ENCODE assay signal across 9 cellular contexts in the genomic region with DNA sequence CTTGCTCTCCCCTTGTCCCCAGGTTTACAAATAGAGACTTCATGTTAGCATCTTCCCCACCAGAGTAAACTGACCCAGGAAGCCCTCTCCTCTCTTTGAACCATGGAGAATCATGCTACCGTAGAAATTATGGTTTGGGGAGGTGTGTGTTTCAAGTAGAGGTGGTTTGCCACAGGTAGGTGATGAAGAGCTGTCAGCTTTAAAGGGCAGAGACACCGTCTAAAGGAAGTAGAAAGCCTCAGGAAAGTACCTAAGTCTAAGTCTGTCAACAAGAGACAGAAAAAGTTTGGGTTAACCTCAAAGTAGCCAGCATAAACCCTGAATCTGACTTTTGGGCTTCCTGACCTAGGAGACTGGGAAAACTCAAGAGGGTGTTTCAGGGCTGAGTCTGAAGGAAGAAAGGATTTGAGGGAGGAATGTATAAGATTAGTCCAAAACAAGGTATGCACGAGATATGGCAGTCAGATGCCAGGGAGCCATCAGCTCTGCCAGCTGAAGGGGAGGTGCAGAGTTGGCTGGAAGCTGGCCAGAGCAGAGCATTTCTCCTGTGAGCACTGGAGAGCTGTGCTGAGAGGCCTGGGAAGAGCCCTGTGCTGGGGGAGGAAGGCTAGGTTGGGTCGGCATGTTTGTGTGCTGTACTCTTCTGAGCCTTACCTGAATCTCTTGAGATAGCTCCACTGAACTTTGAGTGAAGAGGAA. TPM values are rescaled to one million over a fixed set of nuclear protein-coding genes. Genes with fewer than 3 reads are reported as not detected.
DNase-seq lines count a peak whose midpoint lies in the region; ATAC-seq and TF ChIP-seq lines count a peak whose summit lies in the region.
"Had no signal": no experiment of that assay in that cellular context is flagged by ENCODE, and none has a peak within 500 bp of the region (broad histone marks: within the 10 kb centered on the region; RNA-seq: fewer than 3 reads in every experiment).

No MANE protein-coding gene starts in this region.

- no peaks in the 10 kb centered on the region for H3K9me2 ChIP-seq in Loucy (replicated peaks; ENCODE audit: low read depth, low read length)

- H3K27ac ChIP-seq in heart left ventricle (peak overlapping the region; percentile 94 to 100 (median 100)), skin epidermis (peak overlapping the region; percentile 77 to 100 (median 99))

- peaks cover 59% of the 10 kb centered on the region for H3K4me1 Mint-ChIP-seq in activated T-helper 2 cell treated with anti-CD3 and anti-CD28 coated beads, Interferon-gamma antibody, Interleukin-2, Interleukin-4, amounts not matched to agents 10 μg/mL and 5 μg/mL and 100 μg/mL, durations not matched to agents 14 hours and 24 hours and 36 hours (ENCODE audit: low read depth)

- H3K36me3 ChIP-seq in Loucy (ENCODE audit: insufficient read depth, low read length) = no peaks in the 10 kb centered on the region
- peaks cover 0 to 2% (median 0%) of the 10 kb centered on the region in 9 donors for H3K36me3 ChIP-seq in heart left ventricle

- no peak for ATAC-seq in heart left ventricle
- ATAC-seq in GM19328 (IDR thresholded peaks at IDR 0.05; ENCODE audit: unreplicated experiment) = no peak

- H3K9me3 ChIP-seq in Loucy (ENCODE audit: insufficient read depth, low read depth, low read length) (no peaks in the 10 kb centered on the region), heart left ventricle (no peaks in the 10 kb centered on the region)

- DNase-seq in NCI-H345 (lab: John Stamatoyannopoulos, UW) (peak; percentile 32), NCI-H345 treated with DMSO at 0.1 percent for 48 hours (lab: John Stamatoyannopoulos, UW; ENCODE audit: unreplicated experiment) (no peak), heart left ventricle (peak; percentile 73 to 85 (median 74)), 8988T (no peak)
- DNase-seq in activated T-helper 2 cell treated with anti-CD3 and anti-CD28 coated beads, Interferon-gamma antibody, Interleukin-2, Interleukin-4, amounts not matched to agents 10 μg/mL and 5 μg/mL and 100 μg/mL, durations not matched to agents 14 hours and 24 hours and 36 hours (ENCODE audit: low spot score) = peak; percentile 38

- H3K27me3 ChIP-seq in Loucy (ENCODE audit: insufficient read depth, low read length, poor library complexity, severe bottlenecking) (no peaks in the 10 kb centered on the region), heart left ventricle (no peaks in the 10 kb centered on the region)

- H3K4me2 ChIP-seq in Loucy (ENCODE audit: low read depth, low read length, poor library complexity, severe bottlenecking) = peak overlapping the region; percentile 90

- peaks cover 7% of the 10 kb centered on the region for H3K36me3 Mint-ChIP-seq in activated T-helper 2 cell treated with anti-CD3 and anti-CD28 coated beads, Interferon-gamma antibody, Interleukin-2, Interleukin-4, amounts not matched to agents 10 μg/mL and 5 μg/mL and 100 μg/mL, durations not matched to agents 14 hours and 24 hours and 36 hours (ENCODE audit: low read depth)

- H3K9ac ChIP-seq in Loucy (ENCODE audit: low read depth, low read length, poor library complexity, severe bottlenecking) = peak overlapping the region; percentile 75

- H3K4me1 ChIP-seq in Loucy (ENCODE audit: insufficient read depth, low read length, poor library complexity, severe bottlenecking) = peaks cover 32% of the 10 kb centered on the region
- peaks cover 35 to 95% (median 86%) of the 10 kb centered on the region in 12 donors for H3K4me1 ChIP-seq in heart left ventricle

- H3K4me3 ChIP-seq in Loucy (ENCODE audit: low read length, poor library complexity, severe bottlenecking) (peak overlapping the region; percentile 80), heart left ventricle (peak overlapping the region in 1 of 12 donors; percentile 66), skin epidermis (no peak overlapping the region)

- no peak for TF ChIP-seq POLR2A in heart left ventricle (IDR thresholded peaks at IDR 0.05)

- no peaks in the 10 kb centered on the region for H3F3A ChIP-seq in Loucy (ENCODE audit: low read depth)

- intact Hi-C loops in activated T-helper 2 cell treated with anti-CD3 and anti-CD28 coated beads, Interferon-gamma antibody, Interleukin-2, Interleukin-4, amounts not matched to agents 10 μg/mL and 5 μg/mL and 100 μg/mL, durations not matched to agents 14 hours and 24 hours and 36 hours (cut with micrococcal nuclease) = loop anchor here (1.0 to 10.0 kb wide), 5 partner anchors 201 to 679 kb away; partner anchors contain the start of genes CTSS, MINDY1, PRUNE1 and SETDB1
- intact Hi-C loops in heart left ventricle (cut with DNase I) = loop anchor here in 5 of 10 donors (2.0 to 10.0 kb wide), 6 partner anchors 13 to 364 kb away; partner anchors contain the start of genes GOLPH3L (in 3 of the 5), RPRD2 (in 1 of the 5) and SETDB1 (in 1 of the 5)

- peaks cover 9% of the 10 kb centered on the region for H4K20me1 ChIP-seq in Loucy (ENCODE audit: insufficient read depth, low read length, poor library complexity, severe bottlenecking)

- peak overlapping the region; percentile 97 for H3K4me3 Mint-ChIP-seq in activated T-helper 2 cell treated with anti-CD3 and anti-CD28 coated beads, Interferon-gamma antibody, Interleukin-2, Interleukin-4, amounts not matched to agents 10 μg/mL and 5 μg/mL and 100 μg/mL, durations not matched to agents 14 hours and 24 hours and 36 hours (ENCODE audit: low read depth)

- no peak overlapping the region for H2AFZ ChIP-seq in Loucy (ENCODE audit: low read length)

- TF ChIP-seq CTCF in Loucy (conservative IDR thresholded peaks at IDR 0.05; ENCODE audit: low read length) (no peak), heart left ventricle (IDR thresholded peaks at IDR 0.05) (no peak)

- 18 to 32% (median 23%) methylated on average over 4 of the region's 4 CpGs for WGBS in heart left ventricle, 4 donors

- no peaks in the 10 kb centered on the region for H3K27me3 Mint-ChIP-seq in activated T-helper 2 cell treated with anti-CD3 and anti-CD28 coated beads, Interferon-gamma antibody, Interleukin-2, Interleukin-4, amounts not matched to agents 10 μg/mL and 5 μg/mL and 100 μg/mL, durations not matched to agents 14 hours and 24 hours and 36 hours (ENCODE audit: low read depth)

- H3K27ac Mint-ChIP-seq in activated T-helper 2 cell treated with anti-CD3 and anti-CD28 coated beads, Interferon-gamma antibody, Interleukin-2, Interleukin-4, amounts not matched to agents 10 μg/mL and 5 μg/mL and 100 μg/mL, durations not matched to agents 14 hours and 24 hours and 36 hours = peak overlapping the region; percentile 100

- peaks cover 41% of the 10 kb centered on the region; the same call in 1 of the 2 replicates for H3K79me2 ChIP-seq in Loucy (ENCODE audit: insufficient read depth, low read length)

- H3K9me3 Mint-ChIP-seq in activated T-helper 2 cell treated with anti-CD3 and anti-CD28 coated beads, Interferon-gamma antibody, Interleukin-2, Interleukin-4, amounts not matched to agents 10 μg/mL and 5 μg/mL and 100 μg/mL, durations not matched to agents 14 hours and 24 hours and 36 hours = no peaks in the 10 kb centered on the region

RNA-seq across cellular contexts. Expression of gene ADAMTSL4, which starts 14.3 kb away (rescaled TPM):
- total RNA-seq in activated T-helper 2 cell treated with anti-CD3 and anti-CD28 coated beads, Interferon-gamma antibody, Interleukin-2, Interleukin-4, amounts not matched to agents 10 μg/mL and 5 μg/mL and 100 μg/mL, durations not matched to agents 14 hours and 24 hours and 36 hours = 2.7 and 2.9 TPM in 2 replicates
- total RNA-seq in heart left ventricle = 10 to 100 TPM; 19.2 to 69.0 (median 40.9) TPM
- polyA plus RNA-seq in heart left ventricle = 10 to 100 TPM; 41.1 to 61.7 TPM

RNA-seq across cellular contexts. Expression of gene MCL1, which starts 15.9 kb away (rescaled TPM):
- total RNA-seq in activated T-helper 2 cell treated with anti-CD3 and anti-CD28 coated beads, Interferon-gamma antibody, Interleukin-2, Interleukin-4, amounts not matched to agents 10 μg/mL and 5 μg/mL and 100 μg/mL, durations not matched to agents 14 hours and 24 hours and 36 hours = 217 and 221 TPM in 2 replicates
- total RNA-seq in heart left ventricle = 100 to 1,000 TPM in 6 of 9 donors, 10 to 100 TPM in 3; 77.2 to 180 (median 104) TPM
- polyA plus RNA-seq in heart left ventricle = 100 to 1,000 TPM in 1 of 2 donors, 10 to 100 TPM in 1; 57.1 to 118 TPM

RNA-seq across cellular contexts. Expression of gene FALEC, which starts 47.9 kb away (rescaled TPM):
- total RNA-seq in activated T-helper 2 cell treated with anti-CD3 and anti-CD28 coated beads, Interferon-gamma antibody, Interleukin-2, Interleukin-4, amounts not matched to agents 10 μg/mL and 5 μg/mL and 100 μg/mL, durations not matched to agents 14 hours and 24 hours and 36 hours = 0.37 and 1.9 TPM in 2 replicates
- under 1 TPM in 2 of 9 donors, not detected in 7; 0.51 to 0.96 TPM for total RNA-seq in heart left ventricle
- polyA plus RNA-seq in heart left ventricle = under 1 TPM; 0.18 to 0.46 TPM
- polyA plus RNA-seq: BJ had no signal

RNA-seq across cellular contexts. Expression of gene ECM1, which starts 55.6 kb away (rescaled TPM):
- total RNA-seq in activated T-helper 2 cell treated with anti-CD3 and anti-CD28 coated beads, Interferon-gamma antibody, Interleukin-2, Interleukin-4, amounts not matched to agents 10 μg/mL and 5 μg/mL and 100 μg/mL, durations not matched to agents 14 hours and 24 hours and 36 hours = 1.6 and 1.8 TPM in 2 replicates
- total RNA-seq in heart left ventricle = 10 to 100 TPM; 10.9 to 35.3 (median 15.4) TPM
- 10 to 100 TPM; 11.3 to 15.6 TPM for polyA plus RNA-seq in heart left ventricle

Comparison
In these comparisons a context has a peak if more than half of its experiments do, and no peak if none do; other contexts are left out.
1. DNase-seq: peak in NCI-H345 (single experiment), activated T-helper 2 cell treated with anti-CD3 and anti-CD28 coated beads, Interferon-gamma antibody, Interleukin-2, Interleukin-4, amounts not matched to agents 10 μg/mL and 5 μg/mL and 100 μg/mL, durations not matched to agents 14 hours and 24 hours and 36 hours (single experiment) and heart left ventricle (5 of 5); none in NCI-H345 treated with DMSO at 0.1 percent for 48 hours (single experiment) and 8988T (single experiment).